1 cellular context compared by ENCODE assay signal in genomic region chr17:21275579-21276339, GRCh38.
TF ChIP-seq lines count a peak whose summit lies in the region.

No MANE protein-coding gene starts in this region.

TF ChIP-seq in HepG2, 621 proteins besides CTCF, POLR2A, EP300 and RAD21 (continued from another document):
- TF ChIP-seq TFDP1 (CRISPR knock-in tag; IDR thresholded peaks at IDR 0.05; ENCODE audit: borderline replicate concordance): peak; percentile 72; the same call in 1 of the 2 replicates
- no peak for TF ChIP-seq ZNF552 (CRISPR knock-in tag; IDR thresholded peaks at IDR 0.05; ENCODE audit: borderline replicate concordance)
- peak; percentile 81; the same call in 1 of the 2 replicates for TF ChIP-seq MYNN (CRISPR knock-in tag; IDR thresholded peaks at IDR 0.05; ENCODE audit: low read depth)
- peak; percentile 53; the same call in 1 of the 2 replicates for TF ChIP-seq ZNF441 (CRISPR knock-in tag; IDR thresholded peaks at IDR 0.05; ENCODE audit: borderline replicate concordance)
- TF ChIP-seq KLF12 (CRISPR knock-in tag; IDR thresholded peaks at IDR 0.05; ENCODE audit: borderline replicate concordance): peak; percentile 88; the same call in 1 of the 2 replicates
- 0 out of 2 replicates have a peak, but pooled peaks have one; percentile 76 for TF ChIP-seq ZNF549 (CRISPR knock-in tag; IDR thresholded peaks at IDR 0.05)
- TF ChIP-seq MBNL3 (CRISPR knock-in tag; conservative IDR thresholded peaks at IDR 0.05): no peak
- TF ChIP-seq ZC3H4 (CRISPR knock-in tag; IDR thresholded peaks at IDR 0.05; ENCODE audit: borderline replicate concordance): no peak
- peak; percentile 21; the same call in 1 of the 2 replicates for TF ChIP-seq ZNF557 (CRISPR knock-in tag; IDR thresholded peaks at IDR 0.05)
- TF ChIP-seq CAMTA2 (CRISPR knock-in tag; IDR thresholded peaks at IDR 0.05; ENCODE audit: borderline replicate concordance): peak; percentile 61; the same call in 1 of the 2 replicates
- TF ChIP-seq DMAP1 (CRISPR knock-in tag; IDR thresholded peaks at IDR 0.05): peak; percentile 62; the same call in 1 of the 2 replicates
- no peak for TF ChIP-seq GTF2F1 (IDR thresholded peaks at IDR 0.05; ENCODE audit: low read length)
